ENCODE assay signal across 16 cellular contexts in the genomic region with DNA sequence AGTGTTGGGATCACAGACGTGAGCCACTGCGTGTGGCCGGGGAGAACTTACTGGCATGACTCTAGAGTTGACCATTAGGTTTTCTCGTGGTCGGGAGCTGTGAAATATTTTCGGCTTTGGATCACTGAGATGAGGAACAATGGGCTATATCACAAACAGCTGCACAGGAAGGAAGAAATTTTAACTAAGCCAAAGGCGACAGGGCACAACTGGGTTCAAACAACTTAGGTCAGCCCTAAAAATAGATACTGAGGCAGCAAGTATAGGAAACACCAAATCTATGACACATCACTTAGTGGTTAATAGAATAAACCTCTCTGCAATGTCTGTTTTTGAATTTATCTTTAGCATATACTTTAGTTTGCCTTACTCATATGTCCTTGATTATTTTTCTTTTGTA.
DNase-seq lines count a peak whose midpoint lies in the region; ATAC-seq and TF ChIP-seq lines count a peak whose summit lies in the region.
"Had no signal": no experiment of that assay in that cellular context is flagged by ENCODE, and none has a peak within 500 bp of the region (broad histone marks: within the 10 kb centered on the region; RNA-seq: fewer than 3 reads in every experiment).

No MANE protein-coding gene starts in this region.

- TF ChIP-seq CTCF in fibroblast of lung (conservative IDR thresholded peaks at IDR 0.05 in 1 of 2, IDR thresholded peaks at IDR 0.05 in 1 of 2; ENCODE audit: low read depth in 1 of 2, low read length in 2 of 2) (no peak), tibial nerve (IDR thresholded peaks at IDR 0.05) (no peak)

- H3K4me1 ChIP-seq in SJSA1 (replicated peaks) (peaks cover 27% of the 10 kb centered on the region), fibroblast of lung (ENCODE audit: control insufficient read depth, extremely low read depth, insufficient read depth, low read length) (peaks cover 5% of the 10 kb centered on the region), skeletal muscle satellite cell (ENCODE audit: control insufficient read depth, insufficient read depth, low read length) (peaks cover 15% of the 10 kb centered on the region), tibial nerve (no peaks in the 10 kb centered on the region)
- H3K4me1 ChIP-seq: transverse colon had no signal

- peaks cover 8% of the 10 kb centered on the region for H3K9me3 Mint-ChIP-seq in activated naive CD4-positive, alpha-beta T cell treated with anti-CD3 and anti-CD28 coated beads for 36 hours
- H3K9me3 Mint-ChIP-seq: activated T-helper 1 cell treated with anti-CD3 and anti-CD28 coated beads, Interleukin-12 subunit alpha, Interleukin-12 subunit beta, Interleukin-2, Interleukin-4 antibody, amounts not matched to agents 30 ng/mL and 10 ng/mL and 1 ng/mL, durations not matched to agents 14 hours and 24 hours and 36 hours had no signal

- H3K4me2 ChIP-seq in fibroblast of lung (ENCODE audit: extremely low read depth, insufficient read depth, low read length) (no peak overlapping the region), skeletal muscle satellite cell (ENCODE audit: low read length) (no peak overlapping the region)

- H3K9me3 ChIP-seq in SJSA1 (replicated peaks) (no peaks in the 10 kb centered on the region), fibroblast of lung (ENCODE audit: control insufficient read depth, insufficient read depth, low read depth, low read length) (no peaks in the 10 kb centered on the region), skeletal muscle satellite cell (replicated peaks; ENCODE audit: low read length) (no peaks in the 10 kb centered on the region), tibial nerve (no peaks in the 10 kb centered on the region)
- H3K9me3 ChIP-seq: esophagus squamous epithelium, transverse colon had no signal

- H3K27ac ChIP-seq in SJSA1 (peak overlapping the region; percentile 94), fibroblast of lung (ENCODE audit: insufficient read depth, low read length) (peak overlapping the region; percentile 63), tibial nerve (no peak overlapping the region)
- H3K27ac ChIP-seq: esophagus squamous epithelium, transverse colon had no signal

- WGBS in tibial nerve, 2 donors: 70 to 80% methylated on average over 7 of the region's 7 CpGs

- no peak for TF ChIP-seq EP300 in tibial nerve (IDR thresholded peaks at IDR 0.05)

- DNase-seq in SJSA1 (ENCODE audit: low read depth in 1 of 2, low spot score in 2 of 2): peak; percentile 88 to 97
- peak; percentile 92 to 96 for DNase-seq in fibroblast of lung (ENCODE audit: low read depth in 2 of 2)
- DNase-seq in tibial nerve (ENCODE audit: low spot score in 2 of 2): no peak
- DNase-seq in activated naive CD4-positive, alpha-beta T cell treated with anti-CD3 and anti-CD28 coated beads for 36 hours: no peak
- DNase-seq in NCI-H1105 (lab: John Stamatoyannopoulos, UW): no peak
- DNase-seq: activated CD4-positive, alpha-beta T cell treated with anti-CD3 and anti-CD28 coated beads for 36 hours; caudate nucleus; esophagus squamous epithelium; islet precursor cell; naive thymus-derived CD4-positive, alpha-beta T cell; NCI-H2081; NK-92 treated with Interleukin-12 subunit alpha and Interleukin-12 subunit beta, amount 100 ng/mL, for 24 hours; transverse colon had no signal

- TF ChIP-seq POLR2A in tibial nerve (IDR thresholded peaks at IDR 0.05): no peak

- intact Hi-C loops in activated naive CD4-positive, alpha-beta T cell treated with anti-CD3 and anti-CD28 coated beads for 36 hours (cut with micrococcal nuclease): no loop called here

- no peak overlapping the region for H3K4me3 Mint-ChIP-seq in activated naive CD4-positive, alpha-beta T cell treated with anti-CD3 and anti-CD28 coated beads for 36 hours
- H3K4me3 Mint-ChIP-seq: activated CD4-positive, alpha-beta T cell treated with anti-CD3 and anti-CD28 coated beads for 36 hours; activated T-helper 1 cell treated with anti-CD3 and anti-CD28 coated beads, Interleukin-12 subunit alpha, Interleukin-12 subunit beta, Interleukin-2, Interleukin-4 antibody, amounts not matched to agents 30 ng/mL and 10 ng/mL and 1 ng/mL, durations not matched to agents 14 hours and 24 hours and 36 hours; naive thymus-derived CD4-positive, alpha-beta T cell had no signal

- H3K27ac Mint-ChIP-seq in activated naive CD4-positive, alpha-beta T cell treated with anti-CD3 and anti-CD28 coated beads for 36 hours: no peak overlapping the region
- H3K27ac Mint-ChIP-seq: activated CD4-positive, alpha-beta T cell treated with anti-CD3 and anti-CD28 coated beads for 36 hours; activated T-helper 1 cell treated with anti-CD3 and anti-CD28 coated beads, Interleukin-12 subunit alpha, Interleukin-12 subunit beta, Interleukin-2, Interleukin-4 antibody, amounts not matched to agents 30 ng/mL and 10 ng/mL and 1 ng/mL, durations not matched to agents 14 hours and 24 hours and 36 hours; naive thymus-derived CD4-positive, alpha-beta T cell had no signal

- H3K36me3 Mint-ChIP-seq in activated naive CD4-positive, alpha-beta T cell treated with anti-CD3 and anti-CD28 coated beads for 36 hours (ENCODE audit: low read depth): no peaks in the 10 kb centered on the region
- H3K36me3 Mint-ChIP-seq: naive thymus-derived CD4-positive, alpha-beta T cell had no signal

- H3K4me3 ChIP-seq in SJSA1 (no peak overlapping the region), fibroblast of lung (replicated peaks in 1 of 4; ENCODE audit: control extremely low read depth in 1 of 4, insufficient read depth in 1 of 4, low read depth in 3 of 4, low read length in 4 of 4) (no peak overlapping the region), skeletal muscle satellite cell (ENCODE audit: low read length) (no peak overlapping the region), tibial nerve (no peak overlapping the region)
- H3K4me3 ChIP-seq: esophagus squamous epithelium, transverse colon had no signal

- peak; percentile 38 for ATAC-seq in GM18868 (IDR thresholded peaks at IDR 0.05; ENCODE audit: unreplicated experiment)
- ATAC-seq: activated CD4-positive, alpha-beta T cell treated with anti-CD3 and anti-CD28 coated beads for 36 hours; naive thymus-derived CD4-positive, alpha-beta T cell had no signal

- no peaks in the 10 kb centered on the region for H4K20me1 ChIP-seq in fibroblast of lung (ENCODE audit: control insufficient read depth, extremely low read depth, insufficient read depth, low read length)

- H3K27me3 Mint-ChIP-seq in activated naive CD4-positive, alpha-beta T cell treated with anti-CD3 and anti-CD28 coated beads for 36 hours (ENCODE audit: low read depth): no peaks in the 10 kb centered on the region
- H3K27me3 Mint-ChIP-seq: activated CD4-positive, alpha-beta T cell treated with anti-CD3 and anti-CD28 coated beads for 36 hours; naive thymus-derived CD4-positive, alpha-beta T cell had no signal

- CTCF ChIA-PET in activated naive CD4-positive, alpha-beta T cell treated with anti-CD3 and anti-CD28 coated beads for 36 hours (lab: Charles Lee): interaction anchor here (0.6 kb wide), 1 partner anchor 407 kb away, joined by 3 read pairs; no protein-coding TSS in a partner anchor

- no peak overlapping the region for H2AFZ ChIP-seq in fibroblast of lung (ENCODE audit: low read length)

- H3K9ac ChIP-seq in fibroblast of lung (ENCODE audit: insufficient read depth, low read length) (no peak overlapping the region), skeletal muscle satellite cell (ENCODE audit: low read depth, low read length) (peak overlapping the region; percentile 30)

- H3K4me1 Mint-ChIP-seq in activated naive CD4-positive, alpha-beta T cell treated with anti-CD3 and anti-CD28 coated beads for 36 hours (ENCODE audit: low read depth): no peaks in the 10 kb centered on the region
- H3K4me1 Mint-ChIP-seq: activated CD4-positive, alpha-beta T cell treated with anti-CD3 and anti-CD28 coated beads for 36 hours; naive thymus-derived CD4-positive, alpha-beta T cell had no signal

- H3K79me2 ChIP-seq in fibroblast of lung (ENCODE audit: control insufficient read depth, insufficient read depth, low read length): no peaks in the 10 kb centered on the region

- no peaks in the 10 kb centered on the region for H3K36me3 ChIP-seq in SJSA1
- H3K36me3 ChIP-seq in fibroblast of lung (ENCODE audit: control insufficient read depth, insufficient read depth, low read length): no peaks in the 10 kb centered on the region
- no peaks in the 10 kb centered on the region for H3K36me3 ChIP-seq in skeletal muscle satellite cell (ENCODE audit: insufficient read depth, low read length)
- H3K36me3 ChIP-seq in tibial nerve: no peaks in the 10 kb centered on the region
- H3K36me3 ChIP-seq: esophagus squamous epithelium, transverse colon had no signal

- H3K27me3 ChIP-seq in SJSA1 (replicated peaks) (no peaks in the 10 kb centered on the region), fibroblast of lung (ENCODE audit: control insufficient read depth, insufficient read depth, low read length) (no peaks in the 10 kb centered on the region), skeletal muscle satellite cell (ENCODE audit: control insufficient read depth, insufficient read depth, low read length) (no peaks in the 10 kb centered on the region), tibial nerve (no peaks in the 10 kb centered on the region)
- H3K27me3 ChIP-seq: esophagus squamous epithelium, transverse colon had no signal

Comparison
In these comparisons a context has a peak if more than half of its experiments do, and no peak if none do; other contexts are left out.
1. DNase-seq: peak in SJSA1 (2 of 2) and fibroblast of lung (2 of 2); none in tibial nerve (0 of 2), activated naive CD4-positive, alpha-beta T cell treated with anti-CD3 and anti-CD28 coated beads for 36 hours (single experiment) and NCI-H1105 (single experiment).
2. H3K27ac ChIP-seq: peak in SJSA1 (single experiment) and fibroblast of lung (single experiment); none in tibial nerve (0 of 4).